Comparison of ENCODE assay signal across 1 cellular context in genomic region chr20:25218492-25218891, GRCh38.
TF ChIP-seq lines count a peak whose summit lies in the region.

No MANE protein-coding gene starts in this region.

TF ChIP-seq in HepG2, 621 proteins besides CTCF, POLR2A, EP300 and RAD21:
- TF ChIP-seq ZNF513 (CRISPR knock-in tag; conservative IDR thresholded peaks at IDR 0.05) (no peak), MLXIP (CRISPR knock-in tag; IDR thresholded peaks at IDR 0.05; ENCODE audit: borderline replicate concordance) (no peak), AGO2 (optimal IDR thresholded peaks at IDR 0.05; ENCODE audit: low read depth, low read length) (peak; percentile 82), ADNP (CRISPR knock-in tag; IDR thresholded peaks at IDR 0.05) (no peak)
TF ChIP-seq in HepG2: peak in this region for 1.
